ENCODE assay signal across 23 cellular contexts in genomic region chr9:86342269-86342668, GRCh38.
"Had no signal": no experiment of that assay in that cellular context is flagged by ENCODE, and none has a peak within 500 bp of the region (broad histone marks: within the 10 kb centered on the region; RNA-seq: fewer than 3 reads in every experiment).

No MANE protein-coding gene starts in this region.

- H3K27ac Mint-ChIP-seq: activated T-helper 1 cell treated with anti-CD3 and anti-CD28 coated beads, Interleukin-12 subunit alpha, Interleukin-12 subunit beta, Interleukin-2, Interleukin-4 antibody, amounts not matched to agents 30 ng/mL and 10 ng/mL and 1 ng/mL, durations not matched to agents 14 hours and 24 hours and 36 hours had no signal

- H3K27me3 Mint-ChIP-seq: activated CD8-positive, alpha-beta T cell treated with anti-CD3 and anti-CD28 coated beads for 36 hours; activated naive CD4-positive, alpha-beta T cell treated with anti-CD3 and anti-CD28 coated beads, Interleukin-2, amount 50 U/mL, for 24 hours; central memory CD8-positive, alpha-beta T cell had no signal

- ATAC-seq: activated CD8-positive, alpha-beta T cell treated with anti-CD3 and anti-CD28 coated beads for 36 hours; body of pancreas; Panc1 had no signal

- H3K27me3 ChIP-seq: ascending aorta, body of pancreas had no signal

- H3K9me3 ChIP-seq: ascending aorta, body of pancreas had no signal

- H3K4me3 Mint-ChIP-seq: activated CD8-positive, alpha-beta T cell treated with anti-CD3 and anti-CD28 coated beads for 36 hours; activated naive CD4-positive, alpha-beta T cell treated with anti-CD3 and anti-CD28 coated beads, Interleukin-2, amount 50 U/mL, for 24 hours; activated T-helper 1 cell treated with anti-CD3 and anti-CD28 coated beads, Interleukin-12 subunit alpha, Interleukin-12 subunit beta, Interleukin-2, Interleukin-4 antibody, amounts not matched to agents 30 ng/mL and 10 ng/mL and 1 ng/mL, durations not matched to agents 14 hours and 24 hours and 36 hours; central memory CD8-positive, alpha-beta T cell had no signal

- DNase-seq: activated CD4-positive, alpha-beta T cell treated with anti-CD3 and anti-CD28 coated beads for 4 hours; activated CD4-positive, CD25-positive, alpha-beta regulatory T cell; activated CD8-positive, alpha-beta memory T cell treated with anti-CD3 and anti-CD28 coated beads, Interleukin-2, amount 50 U/mL, for 4 hours; activated CD8-positive, alpha-beta T cell treated with anti-CD3 and anti-CD28 coated beads for 36 hours; activated effector memory CD4-positive, alpha-beta T cell treated with Interleukin-2 at 50 U/mL for 16 hours; activated naive CD4-positive, alpha-beta T cell; body of pancreas; KBM-7; NCI-H1048; NCI-H146; NCI-H187 treated with DMSO at 0.1 percent for 48 hours; NCI-H2081 treated with DMSO at 0.1 percent for 48 hours; NCI-H446; NCI-H524; RPMI8226; SIG-M5; T-helper 2 cell; T1000 had no signal

- H3K9me3 Mint-ChIP-seq: activated CD8-positive, alpha-beta T cell treated with anti-CD3 and anti-CD28 coated beads for 36 hours; activated naive CD4-positive, alpha-beta T cell treated with anti-CD3 and anti-CD28 coated beads, Interleukin-2, amount 50 U/mL, for 24 hours; activated T-helper 1 cell treated with anti-CD3 and anti-CD28 coated beads, Interleukin-12 subunit alpha, Interleukin-12 subunit beta, Interleukin-2, Interleukin-4 antibody, amounts not matched to agents 30 ng/mL and 10 ng/mL and 1 ng/mL, durations not matched to agents 14 hours and 24 hours and 36 hours; central memory CD8-positive, alpha-beta T cell had no signal

- H3K4me1 ChIP-seq: ascending aorta had no signal

- H3K27ac ChIP-seq: ascending aorta had no signal

- H3K4me3 ChIP-seq: ascending aorta, body of pancreas had no signal
